Comparison of ENCODE assay signal across 18 cellular contexts in the genomic region with DNA sequence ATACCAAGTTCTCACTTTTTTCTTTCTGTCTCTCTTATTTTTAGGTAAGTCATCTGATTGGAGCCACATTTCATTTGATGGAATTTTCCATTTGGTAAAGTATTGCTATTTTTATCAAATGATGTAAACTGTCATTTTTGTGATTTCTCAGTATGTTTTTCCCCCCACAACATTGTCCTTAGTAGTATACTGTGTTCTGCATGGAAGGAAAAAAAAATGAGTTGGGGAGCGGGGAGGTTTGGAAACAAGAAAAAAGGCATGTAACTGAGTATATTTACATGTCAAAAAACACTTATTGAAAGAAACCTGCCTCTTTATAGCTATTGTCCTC.
DNase-seq lines count a peak whose midpoint lies in the region; ATAC-seq, FAIRE-seq and TF ChIP-seq lines count a peak whose summit lies in the region.
"Had no signal": no experiment of that assay in that cellular context is flagged by ENCODE, and none has a peak within 500 bp of the region (broad histone marks: within the 10 kb centered on the region; RNA-seq: fewer than 3 reads in every experiment).

No MANE protein-coding gene starts in this region.

- H3K4me1 ChIP-seq in ascending aorta = peaks cover 0 to 28% of the 10 kb centered on the region in 2 donors
- peaks cover 20 to 49% (median 34%) of the 10 kb centered on the region in 4 donors for H3K4me1 ChIP-seq in stomach

- DNase-seq in H54 (ENCODE audit: insufficient read length, low spot score) (no peak), ascending aorta (ENCODE audit: low spot score in 2 of 2) (no peak), stomach (no peak), sciatic nerve (ENCODE audit: low spot score) (no peak), GM19239 (ENCODE audit: insufficient read length, low spot score) (no peak)
- DNase-seq in stimulated activated effector memory CD8-positive, alpha-beta T cell treated with anti-CD3 and anti-CD28 coated beads, Interleukin-12 subunit alpha, Interleukin-12 subunit beta, amount 100 ng/mL, for 72 hours (ENCODE audit: low spot score in 2 of 2) = no peak
- DNase-seq: BE2C; CD4-positive, alpha-beta memory T cell; DMS79 treated with DMSO at 0.1 percent for 48 hours; EL; HCEC 1CT; HFFc6; IMR-90 had no signal

- FAIRE-seq in H54 (lab: Jason Lieb, UNC) (peak; percentile 15), GM19239 (lab: Jason Lieb, UNC) (no peak)
- FAIRE-seq: A549, G401.6, H1 had no signal

- H3K27ac ChIP-seq in ascending aorta = peak overlapping the region; percentile 74 to 78
- H3K27ac ChIP-seq in stomach = no peak overlapping the region
- H3K27ac ChIP-seq: A549, C4-2B had no signal

- 91 to 100% (median 93%) methylated on average over 1 of the region's 1 CpG for WGBS in stomach, 5 donors

- intact Hi-C loops in ascending aorta (cut with DNase I) (no loop called here), stomach (cut with DNase I; ENCODE audit: low total_unique reads) (no loop called here), sciatic nerve (cut with DNase I) (loop anchor here (1.0 kb wide), 1 partner anchor 23 kb away; no protein-coding TSS in a partner anchor)

- peak overlapping the region; percentile 19 to 64 (median 43) for H3K27ac Mint-ChIP-seq in nephron
- peak overlapping the region; percentile 17 for H3K27ac Mint-ChIP-seq in stimulated activated effector memory CD8-positive, alpha-beta T cell treated with anti-CD3 and anti-CD28 coated beads, Interleukin-12 subunit alpha, Interleukin-12 subunit beta, amount 100 ng/mL, for 72 hours
- H3K27ac Mint-ChIP-seq: HFFc6 had no signal

- H3K9me3 Mint-ChIP-seq in nephron = peaks cover 2% of the 10 kb centered on the region
- no peaks in the 10 kb centered on the region for H3K9me3 Mint-ChIP-seq in stimulated activated effector memory CD8-positive, alpha-beta T cell treated with anti-CD3 and anti-CD28 coated beads, Interleukin-12 subunit alpha, Interleukin-12 subunit beta, amount 100 ng/mL, for 72 hours

- H3K4me3 ChIP-seq in ascending aorta = no peak overlapping the region
- no peak overlapping the region for H3K4me3 ChIP-seq in stomach
- H3K4me3 ChIP-seq: A549 had no signal

- no peak for TF ChIP-seq POLR2A in H54 (IDR thresholded peaks at IDR 0.05; ENCODE audit: low read depth, low read length)
- no peak for TF ChIP-seq POLR2A in stomach (IDR thresholded peaks at IDR 0.05)

- no peak for TF ChIP-seq EP300 in stomach (IDR thresholded peaks at IDR 0.05)

- H3K27me3 ChIP-seq in ascending aorta (no peaks in the 10 kb centered on the region), stomach (no peaks in the 10 kb centered on the region)
- H3K27me3 ChIP-seq: BE2C had no signal

- TF ChIP-seq CTCF in ascending aorta (IDR thresholded peaks at IDR 0.05) (no peak), nephron (IDR thresholded peaks at IDR 0.05; ENCODE audit: unreplicated experiment in 3 of 3) (no peak), stomach (IDR thresholded peaks at IDR 0.05) (no peak)

- no peaks in the 10 kb centered on the region for H3K36me3 ChIP-seq in ascending aorta
- no peaks in the 10 kb centered on the region for H3K36me3 ChIP-seq in stomach
- H3K36me3 ChIP-seq: BE2C had no signal

- no peak overlapping the region for H3K4me3 Mint-ChIP-seq in nephron
- no peak overlapping the region for H3K4me3 Mint-ChIP-seq in stimulated activated effector memory CD8-positive, alpha-beta T cell treated with anti-CD3 and anti-CD28 coated beads, Interleukin-12 subunit alpha, Interleukin-12 subunit beta, amount 100 ng/mL, for 72 hours
- H3K4me3 Mint-ChIP-seq: CD4-positive, alpha-beta memory T cell; HFFc6 had no signal

- no peaks in the 10 kb centered on the region for H3K27me3 Mint-ChIP-seq in nephron (ENCODE audit: low read depth)
- H3K27me3 Mint-ChIP-seq: CD4-positive, alpha-beta memory T cell had no signal

- peaks cover 35% of the 10 kb centered on the region for H3K4me1 Mint-ChIP-seq in nephron
- no peaks in the 10 kb centered on the region for H3K4me1 Mint-ChIP-seq in stimulated activated effector memory CD8-positive, alpha-beta T cell treated with anti-CD3 and anti-CD28 coated beads, Interleukin-12 subunit alpha, Interleukin-12 subunit beta, amount 100 ng/mL, for 72 hours

- peaks cover 7% of the 10 kb centered on the region for H3K36me3 Mint-ChIP-seq in nephron (ENCODE audit: low read depth)
- H3K36me3 Mint-ChIP-seq in stimulated activated effector memory CD8-positive, alpha-beta T cell treated with anti-CD3 and anti-CD28 coated beads, Interleukin-12 subunit alpha, Interleukin-12 subunit beta, amount 100 ng/mL, for 72 hours = peaks cover 13% of the 10 kb centered on the region

- no peak for ATAC-seq in stimulated activated effector memory CD8-positive, alpha-beta T cell treated with anti-CD3 and anti-CD28 coated beads, Interleukin-12 subunit alpha, Interleukin-12 subunit beta, amount 100 ng/mL, for 72 hours
- ATAC-seq in sciatic nerve = no peak
- ATAC-seq: A549 had no signal

- H3K9me3 ChIP-seq in ascending aorta (no peaks in the 10 kb centered on the region), stomach (peaks cover 0 to 2% (median 0%) of the 10 kb centered on the region in 4 donors)
- H3K9me3 ChIP-seq: BE2C had no signal

Comparison
In these comparisons a context has a peak if more than half of its experiments do, and no peak if none do; other contexts are left out.
1. H3K27ac ChIP-seq: peak in ascending aorta (2 of 2); none in stomach (0 of 5).